In the genomic region with DNA sequence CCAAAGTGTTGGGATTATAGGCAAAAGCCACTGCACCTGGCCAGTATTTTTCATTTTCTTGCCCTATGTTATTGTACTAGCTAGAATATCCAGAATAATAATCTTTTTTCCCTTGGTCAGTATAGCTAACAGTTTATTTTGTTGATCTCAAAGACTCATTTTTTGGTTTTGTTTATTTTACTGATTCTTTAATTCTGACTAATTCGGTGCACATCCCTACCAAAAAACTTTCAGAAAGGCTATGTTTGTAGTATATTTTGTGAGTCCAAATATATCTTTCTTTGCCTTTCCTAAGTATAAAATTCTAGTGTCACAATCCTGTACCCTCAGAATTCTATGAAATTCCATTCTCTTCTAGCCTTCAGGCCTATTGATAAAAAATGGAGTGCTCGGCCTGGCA, we compare ENCODE assay signal across 25 cellular contexts.
"Had no signal": no experiment of that assay in that cellular context is flagged by ENCODE, and none has a peak within 500 bp of the region (broad histone marks: within the 10 kb centered on the region; RNA-seq: fewer than 3 reads in every experiment).

No MANE protein-coding gene starts in this region.

- H3K36me3 ChIP-seq: left ventricle myocardium inferior, neural progenitor cell, thyroid gland, transverse colon, upper lobe of left lung, vagina had no signal

- H3K4me3 ChIP-seq: left ventricle myocardium inferior, lung, neural progenitor cell, skin epidermis, stomach, testis, thyroid gland, transverse colon, upper lobe of left lung, vagina had no signal

- H3K4me2 ChIP-seq: neural progenitor cell had no signal

- DNase-seq: islet precursor cell; left ventricle myocardium inferior; mesendoderm; naive B cell; natural killer cell; nephron progenitor cell; occipital lobe; right cardiac atrium; stimulated activated CD4-positive, alpha-beta T cell treated with anti-CD3 and anti-CD28 coated beads, Interleukin-12 subunit alpha, Interleukin-12 subunit beta, amount 100 ng/mL, for 4 hours; stimulated activated CD4-positive, alpha-beta T cell treated with anti-CD3 and anti-CD28 coated beads, Interleukin-15, amount 100 ng/mL, for 24 hours; stimulated activated CD4-positive, alpha-beta T cell treated with anti-CD3 and anti-CD28 coated beads, Interleukin-2, amount 100 ng/mL, for 24 hours; stimulated activated CD4-positive, alpha-beta T cell treated with anti-CD3 and anti-CD28 coated beads, Interleukin-4, amount 100 ng/mL, for 1 hour; stimulated activated naive B cell treated with anti-CD40 and anti-IgM and Interleukin-4, amounts not matched to agents 10 μg/mL and 1 μg/mL and 100 μg/mL, for 72 hours; stimulated activated naive CD8-positive, alpha-beta T cell treated with anti-CD3 and anti-CD28 coated beads, Interleukin-15, Interleukin-2, amounts not matched to agents 100 U/mL and 50 U/mL, for 24 hours; stomach; testis; thyroid gland; transverse colon had no signal

- H3K4me1 ChIP-seq: neural progenitor cell had no signal

- H3K27me3 ChIP-seq: neural progenitor cell, neutrophil, stomach, testis, thyroid gland, transverse colon, upper lobe of left lung, vagina had no signal

- H3K9me3 ChIP-seq: left ventricle myocardium inferior, neutrophil, stomach, testis, thyroid gland, transverse colon, upper lobe of left lung, vagina had no signal

- ATAC-seq: natural killer cell; right cardiac atrium; sciatic nerve; stimulated activated naive B cell treated with anti-CD40 and anti-IgM and Interleukin-4, amounts not matched to agents 10 μg/mL and 1 μg/mL and 100 μg/mL, for 72 hours; stimulated activated naive CD8-positive, alpha-beta T cell treated with anti-CD3 and anti-CD28 coated beads, Interleukin-15, Interleukin-2, amounts not matched to agents 100 U/mL and 50 U/mL, for 24 hours had no signal

- H3K27ac ChIP-seq: left ventricle myocardium inferior, neural progenitor cell, neutrophil, skin epidermis, stomach, testis, thyroid gland, transverse colon, upper lobe of left lung, vagina had no signal

- H2AFZ ChIP-seq: neural progenitor cell had no signal

- H3K9ac ChIP-seq: neural progenitor cell had no signal
